ENCODE assay signal across 1 cellular context in genomic region chr18:57737661-57738060, GRCh38.
TF ChIP-seq lines count a peak whose summit lies in the region.

No MANE protein-coding gene starts in this region.

TF ChIP-seq in HepG2, 621 proteins besides CTCF, POLR2A, EP300 and RAD21 (continued from another document):
- TF ChIP-seq ZBTB40 (IDR thresholded peaks at IDR 0.05) (no peak), ZBTB40 (CRISPR knock-in tag; IDR thresholded peaks at IDR 0.05) (no peak), MXD4 (CRISPR knock-in tag; IDR thresholded peaks at IDR 0.05) (peak; percentile 35; the same call in 1 of the 2 replicates), KLF9 (CRISPR knock-in tag; IDR thresholded peaks at IDR 0.05; ENCODE audit: low read depth) (no peak), KLF13 (CRISPR knock-in tag; IDR thresholded peaks at IDR 0.05) (no peak), TGIF2 (CRISPR knock-in tag; IDR thresholded peaks at IDR 0.05) (peak; percentile 96), TAF15 (IDR thresholded peaks at IDR 0.05; ENCODE audit: low read depth, low read length, poor library complexity, severe bottlenecking) (no peak), ZNF225 (CRISPR knock-in tag; IDR thresholded peaks at IDR 0.05) (no peak), SALL1 (CRISPR knock-in tag; IDR thresholded peaks at IDR 0.05) (peak; percentile 47; the same call in 1 of the 2 replicates), DPF2 (CRISPR knock-in tag; IDR thresholded peaks at IDR 0.05; ENCODE audit: borderline replicate concordance, low read depth) (peak; percentile 24; the same call in 1 of the 2 replicates), DNMT1 (CRISPR knock-in tag; IDR thresholded peaks at IDR 0.05) (no peak), RCOR2 (CRISPR knock-in tag; IDR thresholded peaks at IDR 0.05) (peak; percentile 32; the same call in 1 of the 2 replicates), ZBTB8A (CRISPR knock-in tag; IDR thresholded peaks at IDR 0.05; ENCODE audit: borderline replicate concordance, low read depth) (no peak), ZNF558 (CRISPR knock-in tag; IDR thresholded peaks at IDR 0.05; ENCODE audit: borderline replicate concordance) (no peak), TCF12 (IDR thresholded peaks at IDR 0.05) (no peak), TCF12 (CRISPR knock-in tag; IDR thresholded peaks at IDR 0.05) (no peak), TMF1 (CRISPR knock-in tag; IDR thresholded peaks at IDR 0.05; ENCODE audit: low read depth) (no peak), NFYB (CRISPR knock-in tag; IDR thresholded peaks at IDR 0.05) (no peak), BORCS8-MEF2B (CRISPR knock-in tag; IDR thresholded peaks at IDR 0.05) (no peak), JUNB (CRISPR knock-in tag; IDR thresholded peaks at IDR 0.05; ENCODE audit: borderline replicate concordance) (peak; percentile 62; the same call in 1 of the 2 replicates), HDAC2 (CRISPR knock-in tag; IDR thresholded peaks at IDR 0.05) (peak; percentile 47; the same call in 1 of the 2 replicates), ZNF143 (CRISPR knock-in tag; IDR thresholded peaks at IDR 0.05) (no peak), PITX1 (CRISPR knock-in tag; IDR thresholded peaks at IDR 0.05) (no peak), ZNF280D (CRISPR knock-in tag; IDR thresholded peaks at IDR 0.05) (no peak), RXRB (CRISPR knock-in tag; IDR thresholded peaks at IDR 0.05; ENCODE audit: borderline replicate concordance) (peak; percentile 29; the same call in 1 of the 2 replicates), NCOA2 (CRISPR knock-in tag; IDR thresholded peaks at IDR 0.05) (peak; percentile 14; the same call in 1 of the 2 replicates), MXI1 (IDR thresholded peaks at IDR 0.05; ENCODE audit: borderline replicate concordance, low read depth, low read length) (peak; percentile 65; the same call in 2 of the 3 replicates), ZNF605 (CRISPR knock-in tag; IDR thresholded peaks at IDR 0.05) (0 out of 2 replicates have a peak, but pooled peaks have one; percentile 49), YEATS2 (CRISPR knock-in tag; IDR thresholded peaks at IDR 0.05; ENCODE audit: borderline replicate concordance) (peak; percentile 45; the same call in 1 of the 2 replicates), KDM2A (CRISPR knock-in tag; IDR thresholded peaks at IDR 0.05; ENCODE audit: borderline replicate concordance, low read depth) (peak; percentile 69; the same call in 1 of the 2 replicates), SNAPC2 (CRISPR knock-in tag; IDR thresholded peaks at IDR 0.05) (no peak)
- TF ChIP-seq, protein P1, sequence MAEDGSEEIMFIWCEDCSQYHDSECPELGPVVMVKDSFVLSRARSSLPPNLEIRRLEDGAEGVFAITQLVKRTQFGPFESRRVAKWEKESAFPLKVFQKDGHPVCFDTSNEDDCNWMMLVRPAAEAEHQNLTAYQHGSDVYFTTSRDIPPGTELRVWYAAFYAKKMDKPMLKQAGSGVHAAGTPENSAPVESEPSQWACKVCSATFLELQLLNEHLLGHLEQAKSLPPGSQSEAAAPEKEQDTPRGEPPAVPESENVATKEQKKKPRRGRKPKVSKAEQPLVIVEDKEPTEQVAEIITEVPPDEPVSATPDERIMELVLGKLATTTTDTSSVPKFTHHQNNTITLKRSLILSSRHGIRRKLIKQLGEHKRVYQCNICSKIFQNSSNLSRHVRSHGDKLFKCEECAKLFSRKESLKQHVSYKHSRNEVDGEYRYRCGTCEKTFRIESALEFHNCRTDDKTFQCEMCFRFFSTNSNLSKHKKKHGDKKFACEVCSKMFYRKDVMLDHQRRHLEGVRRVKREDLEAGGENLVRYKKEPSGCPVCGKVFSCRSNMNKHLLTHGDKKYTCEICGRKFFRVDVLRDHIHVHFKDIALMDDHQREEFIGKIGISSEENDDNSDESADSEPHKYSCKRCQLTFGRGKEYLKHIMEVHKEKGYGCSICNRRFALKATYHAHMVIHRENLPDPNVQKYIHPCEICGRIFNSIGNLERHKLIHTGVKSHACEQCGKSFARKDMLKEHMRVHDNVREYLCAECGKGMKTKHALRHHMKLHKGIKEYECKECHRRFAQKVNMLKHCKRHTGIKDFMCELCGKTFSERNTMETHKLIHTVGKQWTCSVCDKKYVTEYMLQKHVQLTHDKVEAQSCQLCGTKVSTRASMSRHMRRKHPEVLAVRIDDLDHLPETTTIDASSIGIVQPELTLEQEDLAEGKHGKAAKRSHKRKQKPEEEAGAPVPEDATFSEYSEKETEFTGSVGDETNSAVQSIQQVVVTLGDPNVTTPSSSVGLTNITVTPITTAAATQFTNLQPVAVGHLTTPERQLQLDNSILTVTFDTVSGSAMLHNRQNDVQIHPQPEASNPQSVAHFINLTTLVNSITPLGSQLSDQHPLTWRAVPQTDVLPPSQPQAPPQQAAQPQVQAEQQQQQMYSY (CRISPR knock-in tag; IDR thresholded peaks at IDR 0.05) = 0 out of 2 replicates have a peak, but pooled peaks have one; percentile 36
- TF ChIP-seq, protein P2, sequence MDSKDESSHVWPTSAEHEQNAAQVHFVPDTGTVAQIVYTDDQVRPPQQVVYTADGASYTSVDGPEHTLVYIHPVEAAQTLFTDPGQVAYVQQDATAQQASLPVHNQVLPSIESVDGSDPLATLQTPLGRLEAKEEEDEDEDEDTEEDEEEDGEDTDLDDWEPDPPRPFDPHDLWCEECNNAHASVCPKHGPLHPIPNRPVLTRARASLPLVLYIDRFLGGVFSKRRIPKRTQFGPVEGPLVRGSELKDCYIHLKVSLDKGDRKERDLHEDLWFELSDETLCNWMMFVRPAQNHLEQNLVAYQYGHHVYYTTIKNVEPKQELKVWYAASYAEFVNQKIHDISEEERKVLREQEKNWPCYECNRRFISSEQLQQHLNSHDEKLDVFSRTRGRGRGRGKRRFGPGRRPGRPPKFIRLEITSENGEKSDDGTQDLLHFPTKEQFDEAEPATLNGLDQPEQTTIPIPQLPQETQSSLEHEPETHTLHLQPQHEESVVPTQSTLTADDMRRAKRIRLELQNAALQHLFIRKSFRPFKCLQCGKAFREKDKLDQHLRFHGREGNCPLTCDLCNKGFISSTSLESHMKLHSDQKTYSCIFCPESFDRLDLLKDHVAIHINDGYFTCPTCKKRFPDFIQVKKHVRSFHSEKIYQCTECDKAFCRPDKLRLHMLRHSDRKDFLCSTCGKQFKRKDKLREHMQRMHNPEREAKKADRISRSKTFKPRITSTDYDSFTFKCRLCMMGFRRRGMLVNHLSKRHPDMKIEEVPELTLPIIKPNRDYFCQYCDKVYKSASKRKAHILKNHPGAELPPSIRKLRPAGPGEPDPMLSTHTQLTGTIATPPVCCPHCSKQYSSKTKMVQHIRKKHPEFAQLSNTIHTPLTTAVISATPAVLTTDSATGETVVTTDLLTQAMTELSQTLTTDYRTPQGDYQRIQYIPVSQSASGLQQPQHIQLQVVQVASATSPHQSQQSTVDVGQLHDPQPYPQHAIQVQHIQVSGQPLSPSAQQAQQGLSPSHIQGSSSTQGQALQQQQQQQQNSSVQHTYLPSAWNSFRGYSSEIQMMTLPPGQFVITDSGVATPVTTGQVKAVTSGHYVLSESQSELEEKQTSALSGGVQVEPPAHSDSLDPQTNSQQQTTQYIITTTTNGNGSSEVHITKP (CRISPR knock-in tag; IDR thresholded peaks at IDR 0.05; ENCODE audit: low read depth) = no peak
- TF ChIP-seq, protein P3, sequence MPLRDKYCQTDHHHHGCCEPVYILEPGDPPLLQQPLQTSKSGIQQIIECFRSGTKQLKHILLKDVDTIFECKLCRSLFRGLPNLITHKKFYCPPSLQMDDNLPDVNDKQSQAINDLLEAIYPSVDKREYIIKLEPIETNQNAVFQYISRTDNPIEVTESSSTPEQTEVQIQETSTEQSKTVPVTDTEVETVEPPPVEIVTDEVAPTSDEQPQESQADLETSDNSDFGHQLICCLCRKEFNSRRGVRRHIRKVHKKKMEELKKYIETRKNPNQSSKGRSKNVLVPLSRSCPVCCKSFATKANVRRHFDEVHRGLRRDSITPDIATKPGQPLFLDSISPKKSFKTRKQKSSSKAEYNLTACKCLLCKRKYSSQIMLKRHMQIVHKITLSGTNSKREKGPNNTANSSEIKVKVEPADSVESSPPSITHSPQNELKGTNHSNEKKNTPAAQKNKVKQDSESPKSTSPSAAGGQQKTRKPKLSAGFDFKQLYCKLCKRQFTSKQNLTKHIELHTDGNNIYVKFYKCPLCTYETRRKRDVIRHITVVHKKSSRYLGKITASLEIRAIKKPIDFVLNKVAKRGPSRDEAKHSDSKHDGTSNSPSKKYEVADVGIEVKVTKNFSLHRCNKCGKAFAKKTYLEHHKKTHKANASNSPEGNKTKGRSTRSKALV (CRISPR knock-in tag; IDR thresholded peaks at IDR 0.05) = no peak
- TF ChIP-seq, protein P4, sequence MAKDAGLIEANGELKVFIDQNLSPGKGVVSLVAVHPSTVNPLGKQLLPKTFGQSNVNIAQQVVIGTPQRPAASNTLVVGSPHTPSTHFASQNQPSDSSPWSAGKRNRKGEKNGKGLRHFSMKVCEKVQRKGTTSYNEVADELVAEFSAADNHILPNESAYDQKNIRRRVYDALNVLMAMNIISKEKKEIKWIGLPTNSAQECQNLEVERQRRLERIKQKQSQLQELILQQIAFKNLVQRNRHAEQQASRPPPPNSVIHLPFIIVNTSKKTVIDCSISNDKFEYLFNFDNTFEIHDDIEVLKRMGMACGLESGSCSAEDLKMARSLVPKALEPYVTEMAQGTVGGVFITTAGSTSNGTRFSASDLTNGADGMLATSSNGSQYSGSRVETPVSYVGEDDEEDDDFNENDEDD (CRISPR knock-in tag; IDR thresholded peaks at IDR 0.05; ENCODE audit: borderline replicate concordance) = no peak
